In genomic region chr10:124675261-124675660, GRCh38 we compare ENCODE assay signal across 13 cellular contexts.
DNase-seq lines count a peak whose midpoint lies in the region; ATAC-seq and TF ChIP-seq lines count a peak whose summit lies in the region.
"Had no signal": no experiment of that assay in that cellular context is flagged by ENCODE, and none has a peak within 500 bp of the region (broad histone marks: within the 10 kb centered on the region; RNA-seq: fewer than 3 reads in every experiment).

No MANE protein-coding gene starts in this region.

- H3K27ac Mint-ChIP-seq in nephron: peak overlapping the region; percentile 33 to 54 (median 46)
- H3K27ac Mint-ChIP-seq in activated CD8-positive, alpha-beta T cell treated with anti-CD3 and anti-CD28 coated beads, Interleukin-2, amount 10 ng/mL, durations not matched to agents 7 days and 5 days: no peak overlapping the region
- H3K27ac Mint-ChIP-seq: activated naive CD8-positive, alpha-beta T cell treated with anti-CD3 and anti-CD28 coated beads, Interleukin-2, amount 10 ng/mL, durations not matched to agents 7 days and 5 days had no signal

- CTCF ChIA-PET in activated CD8-positive, alpha-beta T cell treated with anti-CD3 and anti-CD28 coated beads, Interleukin-2, amount 10 ng/mL, durations not matched to agents 7 days and 5 days (lab: Charles Lee): interaction anchor here (2.4 to 5.6 kb wide), 3 partner anchors 13 to 66 kb away, joined by 9 to 31 read pairs (median 10); no protein-coding TSS in a partner anchor

- peaks cover 100% of the 10 kb centered on the region for H3K4me1 ChIP-seq in effector memory CD4-positive, alpha-beta T cell (ENCODE audit: control insufficient read depth, insufficient read depth, low read length, poor library complexity, severe bottlenecking)
- peaks cover 86% of the 10 kb centered on the region for H3K4me1 ChIP-seq in upper lobe of right lung

- no peaks in the 10 kb centered on the region for H3K9me3 ChIP-seq in effector memory CD4-positive, alpha-beta T cell (ENCODE audit: control insufficient read depth, low read length)
- H3K9me3 ChIP-seq in upper lobe of right lung: no peaks in the 10 kb centered on the region
- H3K9me3 ChIP-seq: SJCRH30, thoracic aorta had no signal

- peaks cover 3% of the 10 kb centered on the region for H3K27me3 Mint-ChIP-seq in nephron (ENCODE audit: low read depth)
- H3K27me3 Mint-ChIP-seq in activated CD8-positive, alpha-beta T cell treated with anti-CD3 and anti-CD28 coated beads, Interleukin-2, amount 10 ng/mL, durations not matched to agents 7 days and 5 days (ENCODE audit: low read depth): no peaks in the 10 kb centered on the region
- H3K27me3 Mint-ChIP-seq: activated naive CD8-positive, alpha-beta T cell treated with anti-CD3 and anti-CD28 coated beads, Interleukin-2, amount 10 ng/mL, durations not matched to agents 7 days and 5 days had no signal

- POLR2A ChIA-PET in activated CD8-positive, alpha-beta T cell treated with anti-CD3 and anti-CD28 coated beads, Interleukin-2, amount 10 ng/mL, durations not matched to agents 7 days and 5 days (lab: Charles Lee): interaction anchor here (0.6 to 2.2 kb wide), 3 partner anchors 14 to 227 kb away, joined by 3 to 6 read pairs (median 4); no protein-coding TSS in a partner anchor

- intact Hi-C loops in left ventricle myocardium superior (cut with micrococcal nuclease) (no loop called here), cardiac septum (cut with DNase I) (no loop called here), upper lobe of right lung (cut with DNase I) (no loop called here)

- no peak overlapping the region for H3K4me3 ChIP-seq in effector memory CD4-positive, alpha-beta T cell (ENCODE audit: insufficient read depth, low read depth, low read length, poor library complexity, severe bottlenecking)
- no peak overlapping the region for H3K4me3 ChIP-seq in upper lobe of right lung
- H3K4me3 ChIP-seq: SJCRH30, thoracic aorta had no signal

- no peaks in the 10 kb centered on the region for H3K27me3 ChIP-seq in effector memory CD4-positive, alpha-beta T cell (replicated peaks; ENCODE audit: control insufficient read depth, insufficient read depth, low read length, poor library complexity, severe bottlenecking)
- H3K27me3 ChIP-seq in upper lobe of right lung: no peaks in the 10 kb centered on the region
- H3K27me3 ChIP-seq: SJCRH30 had no signal

- peaks cover 2% of the 10 kb centered on the region for H3K36me3 ChIP-seq in effector memory CD4-positive, alpha-beta T cell (ENCODE audit: control insufficient read depth, insufficient read depth, low read length)
- H3K36me3 ChIP-seq in upper lobe of right lung: no peaks in the 10 kb centered on the region
- H3K36me3 ChIP-seq: SJCRH30, thoracic aorta had no signal

- H3K9me3 Mint-ChIP-seq in nephron: no peaks in the 10 kb centered on the region
- no peaks in the 10 kb centered on the region for H3K9me3 Mint-ChIP-seq in activated CD8-positive, alpha-beta T cell treated with anti-CD3 and anti-CD28 coated beads, Interleukin-2, amount 10 ng/mL, durations not matched to agents 7 days and 5 days (ENCODE audit: insufficient read depth)
- H3K9me3 Mint-ChIP-seq: activated naive CD8-positive, alpha-beta T cell treated with anti-CD3 and anti-CD28 coated beads, Interleukin-2, amount 10 ng/mL, durations not matched to agents 7 days and 5 days had no signal

- H3K4me3 Mint-ChIP-seq in nephron: peak overlapping the region in 1 of 3 experiments; percentile 19
- no peak overlapping the region for H3K4me3 Mint-ChIP-seq in activated CD8-positive, alpha-beta T cell treated with anti-CD3 and anti-CD28 coated beads, Interleukin-2, amount 10 ng/mL, durations not matched to agents 7 days and 5 days
- H3K4me3 Mint-ChIP-seq: activated naive CD8-positive, alpha-beta T cell treated with anti-CD3 and anti-CD28 coated beads, Interleukin-2, amount 10 ng/mL, durations not matched to agents 7 days and 5 days had no signal

- no peak for TF ChIP-seq CTCF in nephron (IDR thresholded peaks at IDR 0.05; ENCODE audit: unreplicated experiment in 3 of 3)
- TF ChIP-seq CTCF in upper lobe of right lung (IDR thresholded peaks at IDR 0.05): no peak

- no peak for ATAC-seq in left ventricle myocardium superior
- ATAC-seq in upper lobe of right lung: no peak
- ATAC-seq in activated CD8-positive, alpha-beta T cell treated with anti-CD3 and anti-CD28 coated beads, Interleukin-2, amount 10 ng/mL, durations not matched to agents 7 days and 5 days: no peak

- DNase-seq in left ventricle myocardium superior (peak; percentile 41), cardiac septum (ENCODE audit: low spot score) (no peak), upper lobe of right lung (no peak), dermis blood vessel endothelial cell (no peak), NCI-H2171 treated with DMSO at 0.1 percent for 48 hours (lab: John Stamatoyannopoulos, UW) (no peak)
- DNase-seq in effector memory CD4-positive, alpha-beta T cell: no peak
- DNase-seq in activated CD8-positive, alpha-beta T cell treated with anti-CD3 and anti-CD28 coated beads, Interleukin-2, amount 10 ng/mL, durations not matched to agents 7 days and 5 days: no peak
- DNase-seq: activated naive CD8-positive, alpha-beta T cell treated with anti-CD3 and anti-CD28 coated beads, Interleukin-2, amount 10 ng/mL, durations not matched to agents 7 days and 5 days; occipital lobe; SJCRH30; stimulated activated CD4-positive, alpha-beta T cell treated with anti-CD3 and anti-CD28 coated beads, Interleukin-12 subunit alpha, Interleukin-12 subunit beta, amount 100 ng/mL, for 4 hours had no signal

- H3K27ac ChIP-seq in effector memory CD4-positive, alpha-beta T cell (ENCODE audit: insufficient read depth, low read length, poor library complexity, severe bottlenecking): peak overlapping the region; percentile 35
- peak overlapping the region; percentile 72 for H3K27ac ChIP-seq in upper lobe of right lung
- H3K27ac ChIP-seq: thoracic aorta had no signal

- peaks cover 84% of the 10 kb centered on the region for H3K4me1 Mint-ChIP-seq in nephron
- peaks cover 78% of the 10 kb centered on the region for H3K4me1 Mint-ChIP-seq in activated CD8-positive, alpha-beta T cell treated with anti-CD3 and anti-CD28 coated beads, Interleukin-2, amount 10 ng/mL, durations not matched to agents 7 days and 5 days (ENCODE audit: low read depth)

- H3K36me3 Mint-ChIP-seq in nephron (ENCODE audit: low read depth): peaks cover 8% of the 10 kb centered on the region
- peaks cover 22% of the 10 kb centered on the region for H3K36me3 Mint-ChIP-seq in activated CD8-positive, alpha-beta T cell treated with anti-CD3 and anti-CD28 coated beads, Interleukin-2, amount 10 ng/mL, durations not matched to agents 7 days and 5 days (ENCODE audit: low read depth)
